21 cellular contexts compared by ENCODE assay signal in the genomic region with DNA sequence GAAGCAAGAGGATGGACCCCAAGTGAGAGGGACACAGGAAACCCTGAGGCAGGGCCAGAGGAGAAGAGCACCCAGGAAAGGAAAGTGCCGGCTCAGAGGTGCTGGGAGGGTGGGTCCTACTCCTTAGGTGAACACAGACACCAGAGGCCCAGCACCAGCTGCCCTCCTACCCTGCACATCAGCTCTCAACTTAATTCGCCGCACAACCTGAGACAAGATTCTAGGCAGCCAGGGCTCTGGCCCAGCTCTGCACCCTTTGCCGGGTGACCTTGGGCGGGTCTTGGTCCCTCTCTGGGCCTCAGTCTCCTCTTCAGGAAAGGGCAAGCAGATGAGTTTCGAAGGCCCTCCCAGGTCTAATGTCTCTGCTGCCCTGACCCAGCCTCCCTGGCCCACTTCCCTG. TPM values are rescaled to one million over a fixed set of nuclear protein-coding genes. Genes with fewer than 3 reads are reported as not detected.
A peak's percentile ranks its signal among the peaks of the same experiment; 100 is the strongest.
DNase-seq lines count a peak whose midpoint lies in the region; ATAC-seq and TF ChIP-seq lines count a peak whose summit lies in the region.
"Had no signal": no experiment of that assay in that cellular context is flagged by ENCODE, and none has a peak within 500 bp of the region (broad histone marks: within the 10 kb centered on the region; RNA-seq: fewer than 3 reads in every experiment).

No MANE protein-coding gene starts in this region.

- H3K4me2 ChIP-seq in neuronal stem cell (ENCODE audit: insufficient read depth, low read length, poor library complexity, severe bottlenecking) = no peak overlapping the region

- CTCF ChIA-PET in activated CD4-positive, alpha-beta memory T cell treated with anti-CD3 and anti-CD28 coated beads for 36 hours (lab: Charles Lee) = interaction anchor here (1.2 kb wide), 1 partner anchor 28 kb away, joined by 3 read pairs; no protein-coding TSS in a partner anchor
- CTCF ChIA-PET in activated CD4-positive, alpha-beta memory T cell treated with anti-CD3 and anti-CD28 coated beads, Interleukin-2, amount 10 ng/mL, durations not matched to agents 7 days and 5 days (lab: Charles Lee) = no interaction called here
- CTCF ChIA-PET in CD8-positive, alpha-beta memory T cell (lab: Charles Lee) = interaction anchor here (2.2 to 4.4 kb wide), 3 partner anchors 18 to 27 kb away, joined by 6 to 33 read pairs (median 6); no protein-coding TSS in a partner anchor

- peak overlapping the region; percentile 10 for H3K27ac Mint-ChIP-seq in activated CD4-positive, alpha-beta memory T cell treated with anti-CD3 and anti-CD28 coated beads for 36 hours
- H3K27ac Mint-ChIP-seq in activated CD4-positive, alpha-beta memory T cell treated with anti-CD3 and anti-CD28 coated beads, Interleukin-2, amount 10 ng/mL, durations not matched to agents 7 days and 5 days = no peak overlapping the region
- peak overlapping the region in 5 of 8 donors; percentile 35 to 95 (median 52) for H3K27ac Mint-ChIP-seq in CD8-positive, alpha-beta memory T cell
- H3K27ac Mint-ChIP-seq in T-helper 17 cell = peak overlapping the region; percentile 91
- H3K27ac Mint-ChIP-seq: B cell had no signal

- no peak overlapping the region for H2BK5ac ChIP-seq in neuronal stem cell (ENCODE audit: low read length)

- H3K4me1 Mint-ChIP-seq in activated CD4-positive, alpha-beta memory T cell treated with anti-CD3 and anti-CD28 coated beads for 36 hours (ENCODE audit: low read depth) = peaks cover 47% of the 10 kb centered on the region
- H3K4me1 Mint-ChIP-seq in activated CD4-positive, alpha-beta memory T cell treated with anti-CD3 and anti-CD28 coated beads, Interleukin-2, amount 10 ng/mL, durations not matched to agents 7 days and 5 days = peaks cover 51% of the 10 kb centered on the region
- H3K4me1 Mint-ChIP-seq in CD8-positive, alpha-beta memory T cell = peaks cover 48 to 73% (median 51%) of the 10 kb centered on the region in 3 donors
- peaks cover 40% of the 10 kb centered on the region for H3K4me1 Mint-ChIP-seq in T-helper 17 cell

- H3K27ac ChIP-seq in CD8-positive, alpha-beta memory T cell (ENCODE audit: low read depth, low read length) = no peak overlapping the region
- H3K27ac ChIP-seq in neuronal stem cell (replicated peaks; ENCODE audit: low read length) (no peak overlapping the region), transverse colon (no peak overlapping the region), uterus (no peak overlapping the region)

- in situ Hi-C loops in transverse colon (cut with MboI; ENCODE audit: low pct_ligation_motif_present in 1 of 4, low pct_unique_long_range_greater_than_20kb in 1 of 4, low sequenced_read_pairs in 3 of 4) = no loop called here

- no peak overlapping the region for H3K4me3 ChIP-seq in CD8-positive, alpha-beta memory T cell (ENCODE audit: low read length)
- H3K4me3 ChIP-seq in neuronal stem cell (ENCODE audit: low read length in 2 of 2) (no peak overlapping the region), transverse colon (no peak overlapping the region), uterus (no peak overlapping the region)
- H3K4me3 ChIP-seq: HAP-1, K562 had no signal

- intact Hi-C loops in activated CD4-positive, alpha-beta memory T cell treated with anti-CD3 and anti-CD28 coated beads for 36 hours (cut with micrococcal nuclease) = no loop called here
- intact Hi-C loops in Right ventricle myocardium inferior (cut with DNase I) (no loop called here), transverse colon (cut with DNase I; ENCODE audit: low total_unique reads) (no loop called here), uterus (cut with DNase I; ENCODE audit: low total_unique reads) (no loop called here)

- no peak overlapping the region for H3K14ac ChIP-seq in neuronal stem cell (ENCODE audit: low read length)

- H3K4me3 Mint-ChIP-seq in activated CD4-positive, alpha-beta memory T cell treated with anti-CD3 and anti-CD28 coated beads for 36 hours = no peak overlapping the region
- no peak overlapping the region for H3K4me3 Mint-ChIP-seq in activated CD4-positive, alpha-beta memory T cell treated with anti-CD3 and anti-CD28 coated beads, Interleukin-2, amount 10 ng/mL, durations not matched to agents 7 days and 5 days
- H3K4me3 Mint-ChIP-seq in CD8-positive, alpha-beta memory T cell = no peak overlapping the region
- no peak overlapping the region for H3K4me3 Mint-ChIP-seq in T-helper 17 cell
- H3K4me3 Mint-ChIP-seq: B cell had no signal

- H3K36me3 Mint-ChIP-seq in activated CD4-positive, alpha-beta memory T cell treated with anti-CD3 and anti-CD28 coated beads for 36 hours = no peaks in the 10 kb centered on the region
- H3K36me3 Mint-ChIP-seq in activated CD4-positive, alpha-beta memory T cell treated with anti-CD3 and anti-CD28 coated beads, Interleukin-2, amount 10 ng/mL, durations not matched to agents 7 days and 5 days (ENCODE audit: low read depth) = peaks cover 7% of the 10 kb centered on the region
- H3K36me3 Mint-ChIP-seq in CD8-positive, alpha-beta memory T cell = peaks cover 0 to 6% (median 3%) of the 10 kb centered on the region in 3 donors
- H3K36me3 Mint-ChIP-seq in T-helper 17 cell (ENCODE audit: low read depth) = peaks cover 2% of the 10 kb centered on the region

- no peak overlapping the region for H4K91ac ChIP-seq in neuronal stem cell (ENCODE audit: low read depth, low read length, poor library complexity)

- no peaks in the 10 kb centered on the region for H3K9me3 Mint-ChIP-seq in activated CD4-positive, alpha-beta memory T cell treated with anti-CD3 and anti-CD28 coated beads for 36 hours
- H3K9me3 Mint-ChIP-seq in activated CD4-positive, alpha-beta memory T cell treated with anti-CD3 and anti-CD28 coated beads, Interleukin-2, amount 10 ng/mL, durations not matched to agents 7 days and 5 days = no peaks in the 10 kb centered on the region
- H3K9me3 Mint-ChIP-seq in CD8-positive, alpha-beta memory T cell = no peaks in the 10 kb centered on the region

- TF ChIP-seq POLR2A in transverse colon (IDR thresholded peaks at IDR 0.05) (no peak), uterus (IDR thresholded peaks at IDR 0.05) (no peak)

- peak overlapping the region; percentile 15 for H3K18ac ChIP-seq in neuronal stem cell (ENCODE audit: low read length)

- H3K79me1 ChIP-seq in neuronal stem cell (ENCODE audit: low read depth, low read length) = no peaks in the 10 kb centered on the region

- H3K23ac ChIP-seq in neuronal stem cell (ENCODE audit: low read depth, low read length, poor library complexity) = no peak overlapping the region

- H2BK12ac ChIP-seq in neuronal stem cell (ENCODE audit: low read length) = no peak overlapping the region

- no peak for ATAC-seq in T-helper 17 cell
- no peak for ATAC-seq in Right ventricle myocardium inferior
- ATAC-seq: K562, SK-N-SH treated with all-trans-retinoic acid at 6 μM for 48 hours had no signal

- no peaks in the 10 kb centered on the region for H3K27me3 ChIP-seq in CD8-positive, alpha-beta memory T cell (ENCODE audit: insufficient read depth, low read length, poor library complexity, severe bottlenecking)
- no peaks in the 10 kb centered on the region for H3K27me3 ChIP-seq in neuronal stem cell (ENCODE audit: control insufficient read depth in 3 of 3, insufficient read depth in 3 of 3, low read depth in 1 of 3, low read length in 3 of 3)
- no peaks in the 10 kb centered on the region for H3K27me3 ChIP-seq in transverse colon
- H3K27me3 ChIP-seq in uterus = no peaks in the 10 kb centered on the region

- H2AK5ac ChIP-seq in neuronal stem cell (ENCODE audit: low read depth, low read length) = peak overlapping the region; percentile 23

- H3K9ac ChIP-seq in neuronal stem cell (ENCODE audit: low read depth, low read length, poor library complexity) = no peak overlapping the region

- H4K8ac ChIP-seq in neuronal stem cell (ENCODE audit: low read depth, low read length) = no peak overlapping the region

- no peaks in the 10 kb centered on the region for H3K9me3 ChIP-seq in CD8-positive, alpha-beta memory T cell (ENCODE audit: low read length)
- H3K9me3 ChIP-seq in T-helper 17 cell (ENCODE audit: control insufficient read depth, low read length, poor library complexity, severe bottlenecking) = no peaks in the 10 kb centered on the region
- H3K9me3 ChIP-seq in neuronal stem cell (replicated peaks in 1 of 2; ENCODE audit: control insufficient read depth in 2 of 2, insufficient read depth in 1 of 2, low read depth in 1 of 2, low read length in 2 of 2) = no peaks in the 10 kb centered on the region
- no peaks in the 10 kb centered on the region for H3K9me3 ChIP-seq in transverse colon
- no peaks in the 10 kb centered on the region for H3K9me3 ChIP-seq in uterus
- H3K9me3 ChIP-seq: HAP-1 had no signal

- no peak for TF ChIP-seq CTCF in transverse colon (IDR thresholded peaks at IDR 0.05)
- no peak for TF ChIP-seq CTCF in uterus (IDR thresholded peaks at IDR 0.05)

- TF ChIP-seq EP300 in transverse colon (IDR thresholded peaks at IDR 0.05; ENCODE audit: low read depth) = no peak

- H3K4ac ChIP-seq in neuronal stem cell (ENCODE audit: low read length) = no peak overlapping the region

- H3K4me1 ChIP-seq in CD8-positive, alpha-beta memory T cell (ENCODE audit: insufficient read depth, low read length) = peaks cover 65% of the 10 kb centered on the region
- H3K4me1 ChIP-seq in neuronal stem cell (ENCODE audit: control insufficient read depth in 2 of 2, insufficient read depth in 1 of 2, low read depth in 1 of 2, low read length in 2 of 2) = peaks cover 8 to 15% of the 10 kb centered on the region in 2 donors
- peaks cover 4 to 31% (median 24%) of the 10 kb centered on the region in 4 donors for H3K4me1 ChIP-seq in transverse colon
- H3K4me1 ChIP-seq in uterus = no peaks in the 10 kb centered on the region
- H3K4me1 ChIP-seq: HAP-1 had no signal

- POLR2A ChIA-PET in activated CD4-positive, alpha-beta memory T cell treated with anti-CD3 and anti-CD28 coated beads for 36 hours (lab: Charles Lee) = interaction anchor here (0.7 kb wide), 1 partner anchor 20 kb away, joined by 3 read pairs; no protein-coding TSS in a partner anchor
- POLR2A ChIA-PET in activated CD4-positive, alpha-beta memory T cell treated with anti-CD3 and anti-CD28 coated beads, Interleukin-2, amount 10 ng/mL, durations not matched to agents 7 days and 5 days (lab: Charles Lee) = interaction anchor here (0.9 to 7.5 kb wide), 2 partner anchors 24 to 28 kb away, joined by 3 to 77 read pairs; partner anchors contain the start of gene ZFP36L2
- POLR2A ChIA-PET in CD8-positive, alpha-beta memory T cell (lab: Charles Lee) = interaction anchor here (1.2 to 1.5 kb wide), 2 partner anchors 20 to 28 kb away, joined by 3 to 4 read pairs; partner anchors contain the start of gene ZFP36L2

- no peaks in the 10 kb centered on the region for H3K36me3 ChIP-seq in CD8-positive, alpha-beta memory T cell (ENCODE audit: insufficient read depth, low read length)
- H3K36me3 ChIP-seq in neuronal stem cell (replicated peaks in 1 of 2; ENCODE audit: control insufficient read depth in 2 of 2, insufficient read depth in 2 of 2, low read length in 2 of 2) = no peaks in the 10 kb centered on the region
- H3K36me3 ChIP-seq in transverse colon = no peaks in the 10 kb centered on the region
- no peaks in the 10 kb centered on the region for H3K36me3 ChIP-seq in uterus
- H3K36me3 ChIP-seq: HAP-1 had no signal

- DNase-seq in activated CD4-positive, alpha-beta memory T cell treated with anti-CD3 and anti-CD28 coated beads for 36 hours = no peak
- DNase-seq in activated CD4-positive, alpha-beta memory T cell treated with anti-CD3 and anti-CD28 coated beads, Interleukin-2, amount 10 ng/mL, durations not matched to agents 7 days and 5 days = no peak
- DNase-seq in CD8-positive, alpha-beta memory T cell = no peak
- DNase-seq in T-helper 17 cell = no peak
- DNase-seq in neuronal stem cell (ENCODE audit: low spot score) = no peak
- no peak for DNase-seq in Right ventricle myocardium inferior (ENCODE audit: missing footprints)
- DNase-seq in transverse colon = no peak
- no peak for DNase-seq in uterus
- DNase-seq: 8988T, DMS79, NCI-H1417, NCI-H187, NCI-H2227 treated with DMSO at 0.1 percent for 48 hours, NCI-H524, NCI-H82, OCI-M1, SIG-M5 had no signal

- H3K27me3 Mint-ChIP-seq in activated CD4-positive, alpha-beta memory T cell treated with anti-CD3 and anti-CD28 coated beads for 36 hours = no peaks in the 10 kb centered on the region
- H3K27me3 Mint-ChIP-seq in activated CD4-positive, alpha-beta memory T cell treated with anti-CD3 and anti-CD28 coated beads, Interleukin-2, amount 10 ng/mL, durations not matched to agents 7 days and 5 days = no peaks in the 10 kb centered on the region
- no peaks in the 10 kb centered on the region for H3K27me3 Mint-ChIP-seq in CD8-positive, alpha-beta memory T cell
- H3K27me3 Mint-ChIP-seq in T-helper 17 cell = no peaks in the 10 kb centered on the region
- H3K27me3 Mint-ChIP-seq: B cell had no signal

- WGBS in neuronal stem cell (ENCODE audit: extremely low coverage in 2 of 2, insufficient read length in 2 of 2, insufficient replicate concordance in 1 of 2), 2 donors = no CpG with 5 or more reads among the region's 6 CpGs
- WGBS in transverse colon (ENCODE audit: low coverage in 1 of 2), 2 donors = 98% methylated on average over 6 of the region's 6 CpGs; no CpG with 5 or more reads in 1 of the 2 donors

- H2BK15ac ChIP-seq in neuronal stem cell (ENCODE audit: low read length) = no peak overlapping the region

- no peak overlapping the region for H2BK120ac ChIP-seq in neuronal stem cell (ENCODE audit: low read depth, low read length)

- H2AFZ ChIP-seq in neuronal stem cell (ENCODE audit: low read length) = no peak overlapping the region

RNA-seq across cellular contexts. Expression of gene ZFP36L2, which starts 28.1 kb away (rescaled TPM):
- 10 to 100 TPM; 78.4 to 79.8 TPM for total RNA-seq in activated CD4-positive, alpha-beta memory T cell treated with anti-CD3 and anti-CD28 coated beads for 36 hours
- total RNA-seq in activated CD4-positive, alpha-beta memory T cell treated with anti-CD3 and anti-CD28 coated beads, Interleukin-2, amount 10 ng/mL, durations not matched to agents 7 days and 5 days = 100 to 1,000 TPM; 276 to 278 TPM
- total RNA-seq in CD8-positive, alpha-beta memory T cell = 10 to 100 TPM; 98.0 to 98.6 TPM
- polyA plus RNA-seq in CD8-positive, alpha-beta memory T cell = 737 TPM
- total RNA-seq in T-helper 17 cell (100 to 1,000 TPM; 501 to 627 TPM), Right ventricle myocardium inferior (51.1 TPM), transverse colon (100 to 1,000 TPM; 114 to 305 (median 208) TPM), uterus (100 to 1,000 TPM in 1 of 4 donors, 10 to 100 TPM in 3; 18.2 to 209 (median 67.2) TPM)
- polyA plus RNA-seq in neuronal stem cell (2013, experiment 1 of 2) = 39.5 TPM
- polyA plus RNA-seq in neuronal stem cell (2013, experiment 2 of 2) = 40.0 TPM
